In genomic region chr17:413016-413350, GRCh38 we compare ENCODE assay signal across 12 cellular contexts. TPM values are rescaled to one million over a fixed set of nuclear protein-coding genes. Genes with fewer than 3 reads are reported as not detected.
A peak's percentile ranks its signal among the peaks of the same experiment; 100 is the strongest.
DNase-seq lines count a peak whose midpoint lies in the region; ATAC-seq and TF ChIP-seq lines count a peak whose summit lies in the region.
"Had no signal": no experiment of that assay in that cellular context is flagged by ENCODE, and none has a peak within 500 bp of the region (broad histone marks: within the 10 kb centered on the region; RNA-seq: fewer than 3 reads in every experiment).

No MANE protein-coding gene starts in this region.

- intact Hi-C loops in colonic mucosa (cut with DNase I), result loop anchor here (5.0 kb wide), 1 partner anchor 289 kb away; no protein-coding TSS in a partner anchor

- H3K4me3 ChIP-seq in trophoblast cell (ENCODE audit: low read depth, low read length) (no peak overlapping the region), colonic mucosa (no peak overlapping the region)
- H3K4me3 ChIP-seq: body of pancreas, PC-9 had no signal

- no peak for ATAC-seq in activated naive CD8-positive, alpha-beta T cell treated with anti-CD3 and anti-CD28 coated beads, Interleukin-2, amount 10 ng/mL, durations not matched to agents 7 days and 5 days (ENCODE audit: low read depth)
- no peak for ATAC-seq in HG02885 (IDR thresholded peaks at IDR 0.05; ENCODE audit: poor library complexity, unreplicated experiment)
- ATAC-seq: body of pancreas, right cardiac atrium had no signal

- H3K4ac ChIP-seq in trophoblast cell (ENCODE audit: low read depth, low read length), result no peak overlapping the region

- peak overlapping the region; percentile 67 for H2BK12ac ChIP-seq in trophoblast cell (ENCODE audit: low read length)

- peak overlapping the region; percentile 32 for H4K8ac ChIP-seq in trophoblast cell (ENCODE audit: low read depth, low read length)

- no peak overlapping the region for H2BK5ac ChIP-seq in trophoblast cell (ENCODE audit: low read depth, low read length, poor library complexity)

- no peak overlapping the region for H2AFZ ChIP-seq in trophoblast cell (ENCODE audit: insufficient read depth, low read length, poor library complexity)
- H2AFZ ChIP-seq: PC-9 had no signal

- no peak overlapping the region for H3K4me2 ChIP-seq in trophoblast cell (ENCODE audit: low read length)
- H3K4me2 ChIP-seq: PC-9 had no signal

- H3K4me3 Mint-ChIP-seq in activated naive CD8-positive, alpha-beta T cell treated with anti-CD3 and anti-CD28 coated beads, Interleukin-2, amount 10 ng/mL, durations not matched to agents 7 days and 5 days, result peak overlapping the region; percentile 90

- H3K27me3 Mint-ChIP-seq in activated naive CD8-positive, alpha-beta T cell treated with anti-CD3 and anti-CD28 coated beads, Interleukin-2, amount 10 ng/mL, durations not matched to agents 7 days and 5 days, result no peaks in the 10 kb centered on the region

- H4K91ac ChIP-seq in trophoblast cell (ENCODE audit: low read depth, low read length), result peak overlapping the region; percentile 65

- peak; percentile 47 for DNase-seq in activated CD4-positive, alpha-beta T cell treated with anti-CD3 and anti-CD28 coated beads, Interleukin-2, amount 50 U/mL, for 1 hour
- no peak for DNase-seq in activated naive CD8-positive, alpha-beta T cell treated with anti-CD3 and anti-CD28 coated beads, Interleukin-2, amount 10 ng/mL, durations not matched to agents 7 days and 5 days
- DNase-seq in trophoblast cell (no peak), DMS 273 (lab: John Stamatoyannopoulos, UW; ENCODE audit: unreplicated experiment) (no peak), colonic mucosa (no peak)
- DNase-seq: body of pancreas, NCI-H510A, PC-9, right cardiac atrium had no signal

- H3K27ac ChIP-seq in KOPT-K1 (ENCODE audit: low read depth, low read length, poor library complexity, severe bottlenecking), result peak overlapping the region; percentile 30
- H3K27ac ChIP-seq in trophoblast cell (ENCODE audit: low read depth, low read length), result no peak overlapping the region
- H3K27ac ChIP-seq in colonic mucosa, result no peak overlapping the region
- H3K27ac ChIP-seq: body of pancreas, PC-9 had no signal

- H3K9me3 ChIP-seq in KOPT-K1 (ENCODE audit: insufficient read depth, low read length, poor library complexity, severe bottlenecking) (no peaks in the 10 kb centered on the region), trophoblast cell (ENCODE audit: insufficient read depth, low read depth, low read length) (peaks cover 2% of the 10 kb centered on the region), colonic mucosa (no peaks in the 10 kb centered on the region)
- H3K9me3 ChIP-seq: body of pancreas, Caco-2 had no signal

- H3K79me2 ChIP-seq in trophoblast cell (ENCODE audit: control insufficient read depth, insufficient read depth, low read length, poor library complexity), result peaks cover 6% of the 10 kb centered on the region

- H3K14ac ChIP-seq in trophoblast cell (ENCODE audit: low read length), result no peak overlapping the region

- no peak overlapping the region for H3K18ac ChIP-seq in trophoblast cell (ENCODE audit: low read length)

- H3K23ac ChIP-seq in trophoblast cell (ENCODE audit: low read length), result no peak overlapping the region

- H2BK120ac ChIP-seq in trophoblast cell (ENCODE audit: insufficient read depth, low read length, poor library complexity), result no peak overlapping the region

- no peak overlapping the region for H4K12ac ChIP-seq in trophoblast cell (ENCODE audit: low read depth, low read length)

- H3K36me3 ChIP-seq in KOPT-K1 (ENCODE audit: insufficient read depth, low read length), result peaks cover 16% of the 10 kb centered on the region; the same call in 1 of the 2 replicates
- H3K36me3 ChIP-seq in trophoblast cell (ENCODE audit: control insufficient read depth in 1 of 2, insufficient read depth in 2 of 2, low read length in 2 of 2), result no peaks in the 10 kb centered on the region
- no peaks in the 10 kb centered on the region for H3K36me3 ChIP-seq in colonic mucosa

- no peaks in the 10 kb centered on the region for H3K9me3 Mint-ChIP-seq in activated naive CD8-positive, alpha-beta T cell treated with anti-CD3 and anti-CD28 coated beads, Interleukin-2, amount 10 ng/mL, durations not matched to agents 7 days and 5 days

- H3K4me1 Mint-ChIP-seq in activated naive CD8-positive, alpha-beta T cell treated with anti-CD3 and anti-CD28 coated beads, Interleukin-2, amount 10 ng/mL, durations not matched to agents 7 days and 5 days, result peaks cover 62% of the 10 kb centered on the region

- H2AK5ac ChIP-seq in trophoblast cell (ENCODE audit: low read length), result no peak overlapping the region

- peak overlapping the region; percentile 87 for H3K27ac Mint-ChIP-seq in activated naive CD8-positive, alpha-beta T cell treated with anti-CD3 and anti-CD28 coated beads, Interleukin-2, amount 10 ng/mL, durations not matched to agents 7 days and 5 days

- H3K27me3 ChIP-seq in trophoblast cell (ENCODE audit: insufficient read depth, low read length) (no peaks in the 10 kb centered on the region), colonic mucosa (no peaks in the 10 kb centered on the region)
- H3K27me3 ChIP-seq: body of pancreas had no signal

- peaks cover 31% of the 10 kb centered on the region for H3K36me3 Mint-ChIP-seq in activated naive CD8-positive, alpha-beta T cell treated with anti-CD3 and anti-CD28 coated beads, Interleukin-2, amount 10 ng/mL, durations not matched to agents 7 days and 5 days

- H3K4me1 ChIP-seq in trophoblast cell (ENCODE audit: control insufficient read depth in 1 of 2, insufficient read depth in 2 of 2, low read length in 2 of 2) (peaks cover 4 to 12% of the 10 kb centered on the region in 2 experiments), colonic mucosa (peaks cover 15% of the 10 kb centered on the region)

- no peak for TF ChIP-seq CTCF in colonic mucosa (IDR thresholded peaks at IDR 0.05)

- POLR2A ChIA-PET in activated naive CD8-positive, alpha-beta T cell treated with anti-CD3 and anti-CD28 coated beads, Interleukin-2, amount 10 ng/mL, durations not matched to agents 7 days and 5 days (lab: Charles Lee), result interaction anchor here (0.8 to 1.7 kb wide), 3 partner anchors 85 to 369 kb away, joined by 3 to 9 read pairs (median 3); partner anchors contain the start of genes GLOD4 and MRM3

- no CpG with 5 or more reads among the region's 10 CpGs for WGBS in trophoblast cell (ENCODE audit: extremely low coverage, insufficient coverage, insufficient read length)

- H3K79me1 ChIP-seq in trophoblast cell (ENCODE audit: low read length), result peaks cover 8% of the 10 kb centered on the region

- H3K9ac ChIP-seq in trophoblast cell (ENCODE audit: low read length) (no peak overlapping the region), colonic mucosa (ENCODE audit: low read depth in 2 of 2, low read length in 2 of 2) (peak overlapping the region in 1 of 2 donors; percentile 26)

RNA-seq across cellular contexts. Expression of gene RFLNB, which starts 32.8 kb away (rescaled TPM):
- 100 to 1,000 TPM; 116 to 124 TPM for total RNA-seq in activated naive CD8-positive, alpha-beta T cell treated with anti-CD3 and anti-CD28 coated beads, Interleukin-2, amount 10 ng/mL, durations not matched to agents 7 days and 5 days
- polyA plus RNA-seq in trophoblast cell (2013), result 15.5 and 17.3 TPM in 2 replicates
- total RNA-seq in colonic mucosa, result 1 to 10 TPM; 2.9 to 5.7 TPM

Comparison
In these comparisons a context has a peak if more than half of its experiments do, and no peak if none do; other contexts are left out.
1. RNA of gene RFLNB, which starts 32.8 kb away (total RNA-seq): 116 to 124 TPM in activated naive CD8-positive, alpha-beta T cell treated with anti-CD3 and anti-CD28 coated beads, Interleukin-2, amount 10 ng/mL, durations not matched to agents 7 days and 5 days; 2.9 to 5.7 TPM in colonic mucosa; every median in the first group is over 10 times any median in the second.